29 cellular contexts compared by ENCODE assay signal in genomic region chr2:15916336-15916735, GRCh38. TPM values are rescaled to one million over a fixed set of nuclear protein-coding genes. Genes with fewer than 3 reads are reported as not detected.
"Had no signal": no experiment of that assay in that cellular context is flagged by ENCODE, and none has a peak within 500 bp of the region (broad histone marks: within the 10 kb centered on the region; RNA-seq: fewer than 3 reads in every experiment).

No MANE protein-coding gene starts in this region.

- H3K9me3 ChIP-seq: neutrophil, ovary, prostate gland, right lobe of liver, sigmoid colon, stomach, suprapubic skin, thoracic aorta, tibial artery, transverse colon, upper lobe of left lung, vagina had no signal

- DNase-seq: naive B cell; naive thymus-derived CD8-positive, alpha-beta T cell; nephron progenitor cell; nucleus accumbens; ovary; right cardiac atrium; right lobe of liver; sigmoid colon; small intestine; stimulated activated CD4-positive, alpha-beta T cell treated with anti-CD3 and anti-CD28 coated beads, Interleukin-15, amount 100 ng/mL, for 24 hours; stimulated activated CD4-positive, alpha-beta T cell treated with anti-CD3 and anti-CD28 coated beads, Interleukin-2, amount 100 ng/mL, for 24 hours; stimulated activated CD4-positive, alpha-beta T cell treated with anti-CD3 and anti-CD28 coated beads, Interleukin-2, amount 100 ng/mL, for 48 hours; stimulated activated CD4-positive, alpha-beta T cell treated with anti-CD3 and anti-CD28 coated beads, Interleukin-4, amount 100 ng/mL, for 24 hours; stimulated activated naive B cell treated with anti-CD40 and anti-IgM and Interleukin-4, amounts not matched to agents 10 μg/mL and 1 μg/mL and 100 μg/mL, for 72 hours; stimulated activated naive CD4-positive, alpha-beta T cell treated with Interleukin-2 at 50 U/mL for 16 hours; stomach; tibial artery; transverse colon; upper lobe of left lung had no signal

- H3K9ac ChIP-seq: parathyroid adenoma had no signal

- H3K4me1 ChIP-seq: parathyroid adenoma, prostate gland, right lobe of liver had no signal

- H3K36me3 ChIP-seq: neutrophil, ovary, prostate gland, right lobe of liver, sigmoid colon, stomach, suprapubic skin, thoracic aorta, tibial artery, transverse colon, upper lobe of left lung, vagina had no signal

- H3K79me2 ChIP-seq: parathyroid adenoma had no signal

- H3K27me3 ChIP-seq: neutrophil, ovary, right lobe of liver, sigmoid colon, transverse colon, upper lobe of left lung, vagina had no signal

- H2AFZ ChIP-seq: parathyroid adenoma had no signal

- H3K27ac ChIP-seq: neutrophil, ovary, parathyroid adenoma, prostate gland, right lobe of liver, sigmoid colon, stomach, suprapubic skin, thoracic aorta, tibial artery, transverse colon, upper lobe of left lung, vagina had no signal

- H3K4me3 ChIP-seq: ovary, prostate gland, right lobe of liver, sigmoid colon, stomach, suprapubic skin, thoracic aorta, tibial artery, transverse colon, upper lobe of left lung, vagina had no signal

- ATAC-seq: naive thymus-derived CD8-positive, alpha-beta T cell; natural killer cell treated with Interleukin-12 subunit alpha and Interleukin-12 subunit beta and Interleukin-15 and Interleukin-18, amount 100 ng/mL, for 72 hours; right cardiac atrium; right lobe of liver; stimulated activated effector memory CD8-positive, alpha-beta T cell treated with anti-CD3 and anti-CD28 coated beads, Interleukin-12 subunit alpha, Interleukin-12 subunit beta, amount 100 ng/mL, for 72 hours; stimulated activated naive B cell treated with anti-CD40 and anti-IgM and Interleukin-4, amounts not matched to agents 10 μg/mL and 1 μg/mL and 100 μg/mL, for 72 hours had no signal

RNA-seq across cellular contexts. Expression of gene MYCN, which starts 24.0 kb away (rescaled TPM):
- total RNA-seq: myocyte; natural killer cell treated with Interleukin-12 subunit alpha and Interleukin-12 subunit beta and Interleukin-15 and Interleukin-18, amount 100 ng/mL, for 72 hours; subcutaneous adipose tissue had no signal
- polyA plus RNA-seq: naive thymus-derived CD8-positive, alpha-beta T cell had no signal
